Comparison of ENCODE assay signal across 9 cellular contexts in the genomic region with DNA sequence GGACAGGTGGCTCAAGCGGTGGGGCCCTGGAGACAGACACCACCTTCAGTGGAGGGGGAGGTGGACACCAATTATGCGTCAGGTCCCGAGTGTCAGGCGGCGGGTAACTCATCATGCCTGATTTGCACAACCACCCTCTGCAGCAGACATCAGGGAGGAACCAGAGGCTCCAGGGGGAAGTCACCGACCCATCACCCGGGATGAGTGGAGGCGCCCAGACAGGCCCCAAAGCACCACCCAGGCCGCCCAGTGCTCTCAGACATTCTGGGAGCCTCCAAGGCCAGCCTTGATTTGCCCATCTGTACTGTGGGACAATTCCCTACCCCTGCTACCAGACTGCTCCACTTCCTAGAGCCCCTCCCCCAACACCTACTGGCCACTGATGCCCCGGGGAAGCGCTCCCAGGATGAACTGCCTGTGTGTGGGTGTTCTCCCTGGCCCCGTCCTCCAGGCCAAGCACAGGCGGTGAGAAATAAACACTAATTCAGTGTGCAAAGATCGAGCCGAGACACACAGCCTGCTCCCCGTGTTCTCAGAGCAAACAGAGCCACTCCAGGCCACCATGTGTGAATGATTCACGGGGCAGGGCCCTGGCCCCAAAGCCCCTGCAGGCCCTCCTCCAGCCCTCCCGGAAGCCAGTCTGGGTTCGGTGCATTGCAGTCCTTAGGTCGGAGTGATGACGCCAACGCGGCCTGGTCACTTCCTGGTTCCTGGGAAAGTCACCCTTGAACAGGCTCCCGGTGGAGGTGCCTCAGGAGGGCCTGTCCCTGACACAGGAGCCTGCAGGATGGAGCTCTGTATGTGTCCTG.
DNase-seq lines count a peak whose midpoint lies in the region; ATAC-seq, FAIRE-seq and TF ChIP-seq lines count a peak whose summit lies in the region.
"Had no signal": no experiment of that assay in that cellular context is flagged by ENCODE, and none has a peak within 500 bp of the region (broad histone marks: within the 10 kb centered on the region; RNA-seq: fewer than 3 reads in every experiment).

No MANE protein-coding gene starts in this region.

- H3K9me3 ChIP-seq in endothelial cell of umbilical vein (replicated peaks; ENCODE audit: control insufficient read depth, insufficient read depth, low read length), result no peaks in the 10 kb centered on the region
- H3K9me3 ChIP-seq in right lobe of liver, result no peaks in the 10 kb centered on the region
- no peaks in the 10 kb centered on the region for H3K9me3 ChIP-seq in subcutaneous abdominal adipose tissue (ENCODE audit: control insufficient read depth in 5 of 5, low read length in 5 of 5)

- 19% methylated on average over 10 of the region's 24 CpGs for WGBS in right lobe of liver (ENCODE audit: insufficient coverage, low coverage, low lambda C conversion rate, missing lambda C conversion rate)

- intact Hi-C loops in endothelial cell of umbilical vein (cut with micrococcal nuclease) (loop anchor here (1.0 kb wide), 1 partner anchor 19 kb away; no protein-coding TSS in a partner anchor), right lobe of liver (cut with DNase I) (no loop called here)

- peaks cover 94% of the 10 kb centered on the region for H3K79me2 ChIP-seq in endothelial cell of umbilical vein (ENCODE audit: control insufficient read depth, insufficient read depth, low read length)

- DNase-seq in HK-2 (ENCODE audit: unreplicated experiment) (peak; percentile 96), endothelial cell of umbilical vein (ENCODE audit: low read depth, low spot score) (peak; percentile 88), right lobe of liver (peak; percentile 82 to 95 (median 88)), NOMO-1 treated with DMSO at 0.1 percent for 48 hours (lab: John Stamatoyannopoulos, UW; ENCODE audit: unreplicated experiment) (no peak), HTR-8/SVneo (ENCODE audit: insufficient read length, low spot score) (no peak)
- DNase-seq in effector CD4-positive, alpha-beta T cell, result no peak
- DNase-seq: NCI-H1417 treated with DMSO at 0.1 percent for 48 hours had no signal

- no peak overlapping the region for H2AFZ ChIP-seq in endothelial cell of umbilical vein (ENCODE audit: low read depth, low read length)

- peak overlapping the region; percentile 35 for H3K4me2 ChIP-seq in endothelial cell of umbilical vein (ENCODE audit: insufficient read depth, low read length)

- H3K4me3 ChIP-seq in endothelial cell of umbilical vein (replicated peaks in 1 of 3; ENCODE audit: insufficient read depth in 1 of 3, low read depth in 1 of 3, low read length in 3 of 3) (no peak overlapping the region), right lobe of liver (no peak overlapping the region), subcutaneous abdominal adipose tissue (ENCODE audit: low read depth in 1 of 5, low read length in 5 of 5) (no peak overlapping the region)

- FAIRE-seq in endothelial cell of umbilical vein (lab: Jason Lieb, UNC), result peak; percentile 94
- FAIRE-seq in HTR-8/SVneo (lab: Jason Lieb, UNC), result no peak

- peak overlapping the region; percentile 75 for H3K9ac ChIP-seq in endothelial cell of umbilical vein (replicated peaks; ENCODE audit: extremely low read depth, insufficient read depth, low read length)
- H3K9ac ChIP-seq in subcutaneous abdominal adipose tissue (ENCODE audit: low read length in 5 of 5), result peak overlapping the region in 1 of 5 donors; percentile 36

- POLR2A ChIA-PET in endothelial cell of umbilical vein (lab: Charles Lee), result interaction anchor here (0.7 kb wide), 2 partner anchors 10 to 20 kb away, joined by 3 to 8 read pairs; no protein-coding TSS in a partner anchor

- TF ChIP-seq POLR2A in endothelial cell of umbilical vein (IDR thresholded peaks at IDR 0.05; ENCODE audit: low read depth, low read length) (peak; percentile 36), right lobe of liver (IDR thresholded peaks at IDR 0.05) (peak; percentile 63)

- CTCF ChIA-PET in endothelial cell of umbilical vein (lab: Charles Lee), result interaction anchor here (1.2 to 4.6 kb wide), 9 partner anchors 7 to 187 kb away, joined by 3 to 45 read pairs (median 7); no protein-coding TSS in a partner anchor

- ATAC-seq in right lobe of liver (peak; percentile 67 to 82 (median 70)), GM19463 (IDR thresholded peaks at IDR 0.05; ENCODE audit: unreplicated experiment) (no peak)

- no peaks in the 10 kb centered on the region for H4K20me1 ChIP-seq in endothelial cell of umbilical vein (replicated peaks; ENCODE audit: control insufficient read depth, extremely low read depth, insufficient read depth, low read length)

- BruUV-seq in endothelial cell of umbilical vein (replicated peaks; lab: Mats Ljungman, UMichigan), result no TSS peak

- peak overlapping the region; percentile 97 for H3K27ac ChIP-seq in endothelial cell of umbilical vein (ENCODE audit: insufficient read depth, low read depth, low read length)
- H3K27ac ChIP-seq in right lobe of liver, result peak overlapping the region; percentile 69 to 78 (median 76)
- H3K27ac ChIP-seq in subcutaneous abdominal adipose tissue (ENCODE audit: low read depth, low read length), result peak overlapping the region; percentile 70

- H3K9me1 ChIP-seq in endothelial cell of umbilical vein (replicated peaks; ENCODE audit: control insufficient read depth, extremely low read depth, insufficient read depth, low read length), result no peaks in the 10 kb centered on the region

- H3K36me3 ChIP-seq in endothelial cell of umbilical vein (ENCODE audit: control insufficient read depth in 2 of 2, extremely low read depth in 1 of 2, insufficient read depth in 2 of 2, low read length in 2 of 2) (peaks cover 5 to 31% of the 10 kb centered on the region in 2 experiments), right lobe of liver (no peaks in the 10 kb centered on the region), subcutaneous abdominal adipose tissue (ENCODE audit: control insufficient read depth in 5 of 5, insufficient read depth in 5 of 5, low read length in 5 of 5) (peaks cover 0 to 15% (median 6%) of the 10 kb centered on the region in 5 donors)

- H3K27me3 ChIP-seq in endothelial cell of umbilical vein (ENCODE audit: control insufficient read depth in 2 of 2, insufficient read depth in 2 of 2, low read length in 2 of 2), result no peaks in the 10 kb centered on the region
- H3K27me3 ChIP-seq in right lobe of liver, result no peaks in the 10 kb centered on the region
- no peaks in the 10 kb centered on the region for H3K27me3 ChIP-seq in subcutaneous abdominal adipose tissue (ENCODE audit: control insufficient read depth in 5 of 5, insufficient read depth in 4 of 5, low read length in 5 of 5)

- H3K4me1 ChIP-seq in endothelial cell of umbilical vein (ENCODE audit: control insufficient read depth, extremely low read depth, insufficient read depth, low read length) (peaks cover 59% of the 10 kb centered on the region), right lobe of liver (peaks cover 0 to 43% (median 25%) of the 10 kb centered on the region in 4 donors), subcutaneous abdominal adipose tissue (ENCODE audit: control insufficient read depth in 5 of 5, insufficient read depth in 5 of 5, low read length in 5 of 5) (peaks cover 0 to 72% (median 53%) of the 10 kb centered on the region in 5 donors)

- TF ChIP-seq CTCF in endothelial cell of umbilical vein (IDR thresholded peaks at IDR 0.05; ENCODE audit: extremely low read depth in 1 of 2, insufficient read depth in 1 of 2, low read depth in 1 of 2, low read length in 2 of 2), result no peak
- no peak for TF ChIP-seq CTCF in right lobe of liver (IDR thresholded peaks at IDR 0.05)

- dilution Hi-C loops in endothelial cell of umbilical vein (cut with MboI; ENCODE audit: extremely low pct_ligation_motif_present, low sequenced_read_pairs), result no loop called here

TF ChIP-seq in endothelial cell of umbilical vein, 7 proteins besides CTCF, POLR2A, EP300 and RAD21:
- peak; percentile 89 for TF ChIP-seq FOS (IDR thresholded peaks at IDR 0.05; ENCODE audit: borderline replicate concordance, insufficient read depth, low read length)
- TF ChIP-seq EZH2 (IDR thresholded peaks at IDR 0.05; ENCODE audit: borderline replicate concordance, low read depth, low read length, severe bottlenecking), result no peak
- TF ChIP-seq MYC (IDR thresholded peaks at IDR 0.05; ENCODE audit: low read depth, low read length), result no peak
- TF ChIP-seq JUN (IDR thresholded peaks at IDR 0.05; ENCODE audit: borderline replicate concordance, insufficient read depth, insufficient read length, low read depth), result peak; percentile 38
- peak; percentile 61 for TF ChIP-seq POLR2AphosphoS5 (IDR thresholded peaks at IDR 0.05; ENCODE audit: insufficient read depth, low read depth, low read length)
- TF ChIP-seq, protein P1, sequence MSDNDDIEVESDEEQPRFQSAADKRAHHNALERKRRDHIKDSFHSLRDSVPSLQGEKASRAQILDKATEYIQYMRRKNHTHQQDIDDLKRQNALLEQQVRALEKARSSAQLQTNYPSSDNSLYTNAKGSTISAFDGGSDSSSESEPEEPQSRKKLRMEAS (IDR thresholded peaks at IDR 0.05; ENCODE audit: insufficient read depth, insufficient read length), result peak; percentile 29
- TF ChIP-seq GATA2 (IDR thresholded peaks at IDR 0.05; ENCODE audit: insufficient read depth, insufficient read length, low read depth, low read length), result no peak

Comparison
In these comparisons a context has a peak if more than half of its experiments do, and no peak if none do; other contexts are left out.
1. DNase-seq: peak in HK-2 (single experiment), endothelial cell of umbilical vein (single experiment) and right lobe of liver (3 of 3); none in effector CD4-positive, alpha-beta T cell (single experiment), NOMO-1 treated with DMSO at 0.1 percent for 48 hours (single experiment) and HTR-8/SVneo (single experiment).
2. Peak in every context shown above with its lines, with median percentiles within 50 percentile points of each other: H3K27ac ChIP-seq.